17 cellular contexts compared by ENCODE assay signal in the genomic region with DNA sequence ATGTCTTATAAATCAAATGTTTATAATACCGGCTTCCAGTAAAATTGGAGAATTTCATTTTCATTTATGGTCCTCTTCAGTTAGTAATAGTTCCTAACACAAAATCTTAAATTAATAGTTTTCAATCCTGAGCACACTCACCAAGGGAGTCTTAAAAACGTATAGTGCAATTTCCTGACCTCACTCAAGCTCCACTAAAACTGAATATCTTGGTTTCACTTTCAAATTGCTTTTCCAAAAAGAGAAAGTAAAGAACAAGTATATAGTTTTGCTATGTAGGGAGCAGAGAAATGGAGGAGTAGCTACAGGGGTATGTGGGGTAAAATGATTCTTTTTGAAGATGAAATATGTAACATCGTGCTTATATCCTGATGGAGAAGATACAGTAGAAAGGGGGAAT.
DNase-seq lines count a peak whose midpoint lies in the region; ATAC-seq and FAIRE-seq lines count a peak whose summit lies in the region.
"Had no signal": no experiment of that assay in that cellular context is flagged by ENCODE, and none has a peak within 500 bp of the region (broad histone marks: within the 10 kb centered on the region; RNA-seq: fewer than 3 reads in every experiment).

No MANE protein-coding gene starts in this region.

- H3K4me1 ChIP-seq in adipocyte (ENCODE audit: control insufficient read depth, insufficient read depth, low read length) (peaks cover 10% of the 10 kb centered on the region), small intestine (ENCODE audit: control insufficient read depth in 2 of 2, insufficient read depth in 1 of 2, low read depth in 1 of 2, low read length in 1 of 2) (no peaks in the 10 kb centered on the region)
- H3K4me1 ChIP-seq: prostate gland, SJCRH30 had no signal

- no peaks in the 10 kb centered on the region for H3K27me3 ChIP-seq in adipocyte (replicated peaks; ENCODE audit: control insufficient read depth, insufficient read depth, low read length)
- no peaks in the 10 kb centered on the region for H3K27me3 ChIP-seq in small intestine (ENCODE audit: control insufficient read depth in 2 of 2, insufficient read depth in 2 of 2, low read length in 2 of 2)
- H3K27me3 ChIP-seq: cardiac muscle cell, SJCRH30 had no signal

- 24 to 44% (median 35%) methylated on average over 3 of the region's 3 CpGs for WGBS in small intestine, 3 donors

- no peaks in the 10 kb centered on the region for H3K36me3 ChIP-seq in adipocyte (ENCODE audit: control insufficient read depth, insufficient read depth, low read length, severe bottlenecking)
- no peaks in the 10 kb centered on the region for H3K36me3 ChIP-seq in small intestine (ENCODE audit: control insufficient read depth in 2 of 2, insufficient read depth in 2 of 2, low read length in 2 of 2)
- H3K36me3 ChIP-seq: cardiac muscle cell, prostate gland, SJCRH30 had no signal

- ATAC-seq in left lobe of liver (peak; percentile 80), HG03521 (IDR thresholded peaks at IDR 0.05; ENCODE audit: unreplicated experiment) (no peak)

- peak overlapping the region; percentile 73 for H3K9ac ChIP-seq in adipocyte (ENCODE audit: low read length)

- DNase-seq in H4 (ENCODE audit: low spot score) (peak; percentile 17), adipocyte (ENCODE audit: low read depth) (peak; percentile 47), left lobe of liver (ENCODE audit: low spot score) (no peak), small intestine (peak; percentile 38), Kasumi-1 (lab: John Stamatoyannopoulos, UW) (no peak), midbrain (lab: John Stamatoyannopoulos, UW) (no peak), KG1 (lab: John Stamatoyannopoulos, UW) (no peak)
- DNase-seq: activated naive CD4-positive, alpha-beta T cell treated with Interleukin-2 at 50 U/mL for 16 hours; CD4-positive, alpha-beta T cell; NCI-H2107; SJCRH30; stimulated activated naive CD4-positive, alpha-beta T cell had no signal

- FAIRE-seq in small intestine (lab: Jason Lieb, UNC), result no peak
- FAIRE-seq: H1 had no signal

- H3K4me3 ChIP-seq in adipocyte (ENCODE audit: low read length), result peak overlapping the region; percentile 75
- no peak overlapping the region for H3K4me3 ChIP-seq in small intestine (ENCODE audit: low read depth in 1 of 2, low read length in 2 of 2)
- H3K4me3 ChIP-seq: cardiac muscle cell, prostate gland, SJCRH30 had no signal

- H3K27ac ChIP-seq in small intestine (ENCODE audit: low read depth in 1 of 2, low read length in 1 of 2), result no peak overlapping the region
- H3K27ac ChIP-seq: cardiac muscle cell, HL-60, prostate gland, SJCRH30 had no signal

- H3K9me3 ChIP-seq in adipocyte (ENCODE audit: control insufficient read depth, low read length) (no peaks in the 10 kb centered on the region), small intestine (ENCODE audit: control insufficient read depth, low read depth) (no peaks in the 10 kb centered on the region)
- H3K9me3 ChIP-seq: prostate gland, SJCRH30 had no signal

Comparison
In these comparisons a context has a peak if more than half of its experiments do, and no peak if none do; other contexts are left out.
1. DNase-seq: peak in H4 (single experiment), adipocyte (single experiment) and small intestine (single experiment); none in left lobe of liver (single experiment), Kasumi-1 (0 of 2), midbrain (single experiment) and KG1 (single experiment).